In the genomic region with DNA sequence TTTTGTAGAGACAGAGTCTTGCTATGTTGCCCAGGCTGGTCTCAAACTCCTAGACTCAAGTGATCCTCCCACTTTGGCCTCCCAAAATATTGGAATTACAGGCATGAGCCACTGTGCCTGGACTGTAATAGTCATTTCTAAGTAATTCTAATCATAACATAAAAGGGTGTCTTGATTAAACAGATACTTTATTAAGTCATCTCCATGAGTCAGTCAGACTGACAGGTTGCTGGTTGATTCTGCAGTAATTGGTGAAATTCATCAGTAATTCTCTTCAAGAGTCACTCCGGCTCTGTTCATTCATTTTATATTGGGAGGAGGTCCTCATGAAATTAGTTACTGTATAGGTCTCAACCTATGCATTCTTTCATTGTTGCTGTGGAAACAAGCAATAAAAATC, we compare ENCODE assay signal across 1 cellular context.
TF ChIP-seq lines count a peak whose summit lies in the region.

No MANE protein-coding gene starts in this region.

TF ChIP-seq in HCT116, 20 proteins besides CTCF, POLR2A, EP300 and RAD21:
- TF ChIP-seq, protein P1, sequence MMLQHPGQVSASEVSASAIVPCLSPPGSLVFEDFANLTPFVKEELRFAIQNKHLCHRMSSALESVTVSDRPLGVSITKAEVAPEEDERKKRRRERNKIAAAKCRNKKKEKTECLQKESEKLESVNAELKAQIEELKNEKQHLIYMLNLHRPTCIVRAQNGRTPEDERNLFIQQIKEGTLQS (IDR thresholded peaks at IDR 0.05): no peak
- TF ChIP-seq FOSL1 (IDR thresholded peaks at IDR 0.05; ENCODE audit: low read depth) (no peak), SP1 (IDR thresholded peaks at IDR 0.05; ENCODE audit: low read depth) (no peak), ZFX (IDR thresholded peaks at IDR 0.05) (no peak), EZH2phosphoT487 (IDR thresholded peaks at IDR 0.05; ENCODE audit: borderline replicate concordance) (no peak), SRF (IDR thresholded peaks at IDR 0.05; ENCODE audit: low read depth) (no peak)
- TF ChIP-seq, protein P2, sequence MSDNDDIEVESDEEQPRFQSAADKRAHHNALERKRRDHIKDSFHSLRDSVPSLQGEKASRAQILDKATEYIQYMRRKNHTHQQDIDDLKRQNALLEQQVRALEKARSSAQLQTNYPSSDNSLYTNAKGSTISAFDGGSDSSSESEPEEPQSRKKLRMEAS (IDR thresholded peaks at IDR 0.05): no peak
